In the genomic region with DNA sequence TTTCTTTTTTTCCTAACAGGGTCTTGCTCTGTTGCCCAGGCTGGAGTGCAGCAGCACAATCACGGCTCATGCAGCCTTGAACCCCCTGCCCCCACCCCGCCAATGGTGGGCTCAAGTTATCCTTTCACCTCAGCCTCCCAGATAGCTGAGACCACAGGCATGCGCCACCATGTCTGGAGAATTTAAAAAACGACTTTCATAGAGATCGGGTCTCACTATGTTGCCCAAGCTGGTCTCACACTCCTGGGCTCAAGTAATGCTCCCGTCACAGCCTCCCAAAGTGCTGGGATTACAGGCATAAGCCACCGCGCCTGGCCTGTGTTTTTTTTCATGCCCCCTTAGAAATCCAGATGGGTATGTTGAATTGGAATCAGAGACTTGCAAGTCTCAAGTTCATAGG, we compare ENCODE assay signal across 1 cellular context.
TF ChIP-seq lines count a peak whose summit lies in the region.

No MANE protein-coding gene starts in this region.

TF ChIP-seq in GM23338, 12 proteins besides CTCF, POLR2A, EP300 and RAD21 (continued from another document):
- TF ChIP-seq, protein P1, sequence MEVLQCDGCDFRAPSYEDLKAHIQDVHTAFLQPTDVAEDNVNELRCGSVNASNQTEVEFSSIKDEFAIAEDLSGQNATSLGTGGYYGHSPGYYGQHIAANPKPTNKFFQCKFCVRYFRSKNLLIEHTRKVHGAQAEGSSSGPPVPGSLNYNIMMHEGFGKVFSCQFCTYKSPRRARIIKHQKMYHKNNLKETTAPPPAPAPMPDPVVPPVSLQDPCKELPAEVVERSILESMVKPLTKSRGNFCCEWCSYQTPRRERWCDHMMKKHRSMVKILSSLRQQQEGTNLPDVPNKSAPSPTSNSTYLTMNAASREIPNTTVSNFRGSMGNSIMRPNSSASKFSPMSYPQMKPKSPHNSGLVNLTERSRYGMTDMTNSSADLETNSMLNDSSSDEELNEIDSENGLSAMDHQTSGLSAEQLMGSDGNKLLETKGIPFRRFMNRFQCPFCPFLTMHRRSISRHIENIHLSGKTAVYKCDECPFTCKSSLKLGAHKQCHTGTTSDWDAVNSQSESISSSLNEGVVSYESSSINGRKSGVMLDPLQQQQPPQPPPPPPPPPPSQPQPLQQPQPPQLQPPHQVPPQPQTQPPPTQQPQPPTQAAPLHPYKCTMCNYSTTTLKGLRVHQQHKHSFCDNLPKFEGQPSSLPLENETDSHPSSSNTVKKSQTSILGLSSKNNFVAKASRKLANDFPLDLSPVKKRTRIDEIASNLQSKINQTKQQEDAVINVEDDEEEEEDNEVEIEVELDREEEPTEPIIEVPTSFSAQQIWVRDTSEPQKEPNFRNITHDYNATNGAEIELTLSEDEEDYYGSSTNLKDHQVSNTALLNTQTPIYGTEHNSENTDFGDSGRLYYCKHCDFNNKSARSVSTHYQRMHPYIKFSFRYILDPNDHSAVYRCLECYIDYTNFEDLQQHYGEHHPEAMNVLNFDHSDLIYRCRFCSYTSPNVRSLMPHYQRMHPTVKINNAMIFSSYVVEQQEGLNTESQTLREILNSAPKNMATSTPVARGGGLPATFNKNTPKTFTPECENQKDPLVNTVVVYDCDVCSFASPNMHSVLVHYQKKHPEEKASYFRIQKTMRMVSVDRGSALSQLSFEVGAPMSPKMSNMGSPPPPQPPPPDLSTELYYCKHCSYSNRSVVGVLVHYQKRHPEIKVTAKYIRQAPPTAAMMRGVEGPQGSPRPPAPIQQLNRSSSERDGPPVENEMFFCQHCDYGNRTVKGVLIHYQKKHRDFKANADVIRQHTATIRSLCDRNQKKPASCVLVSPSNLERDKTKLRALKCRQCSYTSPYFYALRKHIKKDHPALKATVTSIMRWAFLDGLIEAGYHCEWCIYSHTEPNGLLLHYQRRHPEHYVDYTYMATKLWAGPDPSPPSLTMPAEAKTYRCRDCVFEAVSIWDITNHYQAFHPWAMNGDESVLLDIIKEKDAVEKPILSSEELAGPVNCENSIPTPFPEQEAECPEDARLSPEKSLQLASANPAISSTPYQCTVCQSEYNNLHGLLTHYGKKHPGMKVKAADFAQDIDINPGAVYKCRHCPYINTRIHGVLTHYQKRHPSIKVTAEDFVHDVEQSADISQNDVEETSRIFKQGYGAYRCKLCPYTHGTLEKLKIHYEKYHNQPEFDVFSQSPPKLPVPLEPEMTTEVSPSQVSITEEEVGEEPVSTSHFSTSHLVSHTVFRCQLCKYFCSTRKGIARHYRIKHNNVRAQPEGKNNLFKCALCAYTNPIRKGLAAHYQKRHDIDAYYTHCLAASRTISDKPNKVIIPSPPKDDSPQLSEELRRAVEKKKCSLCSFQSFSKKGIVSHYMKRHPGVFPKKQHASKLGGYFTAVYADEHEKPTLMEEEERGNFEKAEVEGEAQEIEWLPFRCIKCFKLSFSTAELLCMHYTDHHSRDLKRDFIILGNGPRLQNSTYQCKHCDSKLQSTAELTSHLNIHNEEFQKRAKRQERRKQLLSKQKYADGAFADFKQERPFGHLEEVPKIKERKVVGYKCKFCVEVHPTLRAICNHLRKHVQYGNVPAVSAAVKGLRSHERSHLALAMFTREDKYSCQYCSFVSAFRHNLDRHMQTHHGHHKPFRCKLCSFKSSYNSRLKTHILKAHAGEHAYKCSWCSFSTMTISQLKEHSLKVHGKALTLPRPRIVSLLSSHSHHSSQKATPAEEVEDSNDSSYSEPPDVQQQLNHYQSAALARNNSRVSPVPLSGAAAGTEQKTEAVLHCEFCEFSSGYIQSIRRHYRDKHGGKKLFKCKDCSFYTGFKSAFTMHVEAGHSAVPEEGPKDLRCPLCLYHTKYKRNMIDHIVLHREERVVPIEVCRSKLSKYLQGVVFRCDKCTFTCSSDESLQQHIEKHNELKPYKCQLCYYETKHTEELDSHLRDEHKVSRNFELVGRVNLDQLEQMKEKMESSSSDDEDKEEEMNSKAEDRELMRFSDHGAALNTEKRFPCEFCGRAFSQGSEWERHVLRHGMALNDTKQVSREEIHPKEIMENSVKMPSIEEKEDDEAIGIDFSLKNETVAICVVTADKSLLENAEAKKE (CRISPR knock-in tag; IDR thresholded peaks at IDR 0.05): no peak
- TF ChIP-seq, protein P2, sequence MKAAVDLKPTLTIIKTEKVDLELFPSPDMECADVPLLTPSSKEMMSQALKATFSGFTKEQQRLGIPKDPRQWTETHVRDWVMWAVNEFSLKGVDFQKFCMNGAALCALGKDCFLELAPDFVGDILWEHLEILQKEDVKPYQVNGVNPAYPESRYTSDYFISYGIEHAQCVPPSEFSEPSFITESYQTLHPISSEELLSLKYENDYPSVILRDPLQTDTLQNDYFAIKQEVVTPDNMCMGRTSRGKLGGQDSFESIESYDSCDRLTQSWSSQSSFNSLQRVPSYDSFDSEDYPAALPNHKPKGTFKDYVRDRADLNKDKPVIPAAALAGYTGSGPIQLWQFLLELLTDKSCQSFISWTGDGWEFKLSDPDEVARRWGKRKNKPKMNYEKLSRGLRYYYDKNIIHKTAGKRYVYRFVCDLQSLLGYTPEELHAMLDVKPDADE (IDR thresholded peaks at IDR 0.05): no peak
- no peak for TF ChIP-seq EZH2phosphoT487 (IDR thresholded peaks at IDR 0.05; ENCODE audit: unreplicated experiment)
- no peak for TF ChIP-seq CREB1 (CRISPR knock-in tag; IDR thresholded peaks at IDR 0.05; ENCODE audit: low read depth)
- TF ChIP-seq STAT1 (IDR thresholded peaks at IDR 0.05; ENCODE audit: unreplicated experiment): no peak
- TF ChIP-seq, protein P3, sequence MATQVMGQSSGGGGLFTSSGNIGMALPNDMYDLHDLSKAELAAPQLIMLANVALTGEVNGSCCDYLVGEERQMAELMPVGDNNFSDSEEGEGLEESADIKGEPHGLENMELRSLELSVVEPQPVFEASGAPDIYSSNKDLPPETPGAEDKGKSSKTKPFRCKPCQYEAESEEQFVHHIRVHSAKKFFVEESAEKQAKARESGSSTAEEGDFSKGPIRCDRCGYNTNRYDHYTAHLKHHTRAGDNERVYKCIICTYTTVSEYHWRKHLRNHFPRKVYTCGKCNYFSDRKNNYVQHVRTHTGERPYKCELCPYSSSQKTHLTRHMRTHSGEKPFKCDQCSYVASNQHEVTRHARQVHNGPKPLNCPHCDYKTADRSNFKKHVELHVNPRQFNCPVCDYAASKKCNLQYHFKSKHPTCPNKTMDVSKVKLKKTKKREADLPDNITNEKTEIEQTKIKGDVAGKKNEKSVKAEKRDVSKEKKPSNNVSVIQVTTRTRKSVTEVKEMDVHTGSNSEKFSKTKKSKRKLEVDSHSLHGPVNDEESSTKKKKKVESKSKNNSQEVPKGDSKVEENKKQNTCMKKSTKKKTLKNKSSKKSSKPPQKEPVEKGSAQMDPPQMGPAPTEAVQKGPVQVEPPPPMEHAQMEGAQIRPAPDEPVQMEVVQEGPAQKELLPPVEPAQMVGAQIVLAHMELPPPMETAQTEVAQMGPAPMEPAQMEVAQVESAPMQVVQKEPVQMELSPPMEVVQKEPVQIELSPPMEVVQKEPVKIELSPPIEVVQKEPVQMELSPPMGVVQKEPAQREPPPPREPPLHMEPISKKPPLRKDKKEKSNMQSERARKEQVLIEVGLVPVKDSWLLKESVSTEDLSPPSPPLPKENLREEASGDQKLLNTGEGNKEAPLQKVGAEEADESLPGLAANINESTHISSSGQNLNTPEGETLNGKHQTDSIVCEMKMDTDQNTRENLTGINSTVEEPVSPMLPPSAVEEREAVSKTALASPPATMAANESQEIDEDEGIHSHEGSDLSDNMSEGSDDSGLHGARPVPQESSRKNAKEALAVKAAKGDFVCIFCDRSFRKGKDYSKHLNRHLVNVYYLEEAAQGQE (IDR thresholded peaks at IDR 0.05; ENCODE audit: unreplicated experiment): no peak
- no peak for TF ChIP-seq ZNF331 (CRISPR knock-in tag; IDR thresholded peaks at IDR 0.05; ENCODE audit: low read depth)
- no peak for TF ChIP-seq NANOG (IDR thresholded peaks at IDR 0.05; ENCODE audit: borderline replicate concordance)
- no peak for TF ChIP-seq ZNF114 (CRISPR knock-in tag; IDR thresholded peaks at IDR 0.05)
- TF ChIP-seq JUNB (IDR thresholded peaks at IDR 0.05; ENCODE audit: unreplicated experiment): no peak
- no peak for TF ChIP-seq POLR2AphosphoS5 (IDR thresholded peaks at IDR 0.05; ENCODE audit: low read depth)
